In the genomic region with DNA sequence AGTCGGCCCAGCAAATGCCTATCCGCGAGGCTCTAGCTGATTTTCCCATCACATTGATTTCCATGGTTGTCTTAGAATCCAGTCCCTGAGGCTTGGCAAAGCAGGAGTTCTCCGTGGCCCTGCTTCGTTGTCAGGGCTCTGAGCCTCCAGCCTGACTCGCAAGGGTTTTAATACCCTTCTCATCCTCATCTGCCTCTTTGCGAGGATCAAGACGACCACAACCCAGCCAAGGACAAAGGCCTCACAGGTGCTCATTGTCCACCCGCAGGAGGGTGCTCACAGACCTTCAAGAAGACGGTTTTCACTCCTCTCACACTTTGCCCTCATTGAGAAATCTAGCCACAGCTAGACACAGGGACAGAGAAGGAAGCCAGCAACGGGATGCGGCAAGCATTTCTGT, we compare ENCODE assay signal across 38 cellular contexts.
"Had no signal": no experiment of that assay in that cellular context is flagged by ENCODE, and none has a peak within 500 bp of the region (broad histone marks: within the 10 kb centered on the region; RNA-seq: fewer than 3 reads in every experiment).

No MANE protein-coding gene starts in this region.

- H3K27ac ChIP-seq: adrenal gland, ascending aorta, body of pancreas, brain microvascular endothelial cell, breast epithelium, cardiac muscle cell had no signal

- H3K4me3 ChIP-seq: adrenal gland, ascending aorta, body of pancreas, breast epithelium, cardiac muscle cell had no signal

- H3K4me3 Mint-ChIP-seq: activated naive CD4-positive, alpha-beta T cell treated with anti-CD3 and anti-CD28 coated beads for 36 hours; activated naive CD4-positive, alpha-beta T cell treated with anti-CD3 and anti-CD28 coated beads, Interleukin-2, amount 10 ng/mL, durations not matched to agents 7 days and 5 days; activated naive CD4-positive, alpha-beta T cell treated with anti-CD3 and anti-CD28 coated beads, Interleukin-2, amount 50 U/mL, for 24 hours; activated naive CD8-positive, alpha-beta T cell; activated naive CD8-positive, alpha-beta T cell treated with anti-CD3 and anti-CD28 coated beads for 36 hours; activated naive CD8-positive, alpha-beta T cell treated with anti-CD3 and anti-CD28 coated beads, Interleukin-2, amount 10 ng/mL, durations not matched to agents 7 days and 5 days; activated naive CD8-positive, alpha-beta T cell treated with anti-CD3 and anti-CD28 coated beads, Interleukin-2, amount 50 U/mL, for 24 hours; activated T-cell treated with anti-CD3 and anti-CD28 coated beads, Interleukin-2, amount 50 U/mL, for 24 hours; activated T-cell treated with anti-CD3 and anti-CD28 coated beads, Interleukin-2, amount 50 U/mL, for 4 hours; activated T-cell treated with anti-CD3 and anti-CD28 coated beads, Interleukin-2, amount 50 U/mL, for 72 hours; activated T-helper 1 cell treated with anti-CD3 and anti-CD28 coated beads, Interleukin-12 subunit alpha, Interleukin-12 subunit beta, Interleukin-2, Interleukin-4 antibody, amounts not matched to agents 30 ng/mL and 10 ng/mL and 1 ng/mL, durations not matched to agents 14 hours and 24 hours and 36 hours; activated T-helper 17 cell treated with anti-CD3 and anti-CD28 coated beads, Interleukin-2, amount 50 U/mL, for 72 hours; brain; central memory CD8-positive, alpha-beta T cell had no signal

- H3K36me3 ChIP-seq: adrenal gland, ascending aorta, brain microvascular endothelial cell, breast epithelium, cardiac muscle cell had no signal

- H3K4me1 ChIP-seq: adrenal gland, ascending aorta, body of pancreas, breast epithelium had no signal

- H3K9me3 ChIP-seq: adrenal gland, ascending aorta, body of pancreas had no signal

- H3K4me1 Mint-ChIP-seq: activated naive CD4-positive, alpha-beta T cell treated with anti-CD3 and anti-CD28 coated beads, Interleukin-2, amount 10 ng/mL, durations not matched to agents 7 days and 5 days; activated naive CD4-positive, alpha-beta T cell treated with anti-CD3 and anti-CD28 coated beads, Interleukin-2, amount 50 U/mL, for 24 hours; activated naive CD8-positive, alpha-beta T cell treated with anti-CD3 and anti-CD28 coated beads for 36 hours; activated naive CD8-positive, alpha-beta T cell treated with anti-CD3 and anti-CD28 coated beads, Interleukin-2, amount 10 ng/mL, durations not matched to agents 7 days and 5 days; activated naive CD8-positive, alpha-beta T cell treated with anti-CD3 and anti-CD28 coated beads, Interleukin-2, amount 50 U/mL, for 24 hours; activated T-helper 17 cell treated with anti-CD3 and anti-CD28 coated beads, Interleukin-2, amount 50 U/mL, for 72 hours; brain; central memory CD8-positive, alpha-beta T cell had no signal

- H3K27ac Mint-ChIP-seq: activated naive CD4-positive, alpha-beta T cell treated with anti-CD3 and anti-CD28 coated beads for 36 hours; activated naive CD4-positive, alpha-beta T cell treated with anti-CD3 and anti-CD28 coated beads, Interleukin-2, amount 50 U/mL, for 24 hours; activated naive CD4-positive, alpha-beta T cell treated with anti-CD3 and anti-CD28 coated beads, Interleukin-2, amount 50 U/mL, for 72 hours; activated naive CD8-positive, alpha-beta T cell; activated naive CD8-positive, alpha-beta T cell treated with anti-CD3 and anti-CD28 coated beads for 36 hours; activated naive CD8-positive, alpha-beta T cell treated with anti-CD3 and anti-CD28 coated beads, Interleukin-2, amount 10 ng/mL, durations not matched to agents 7 days and 5 days; activated naive CD8-positive, alpha-beta T cell treated with anti-CD3 and anti-CD28 coated beads, Interleukin-2, amount 50 U/mL, for 24 hours; activated T-cell treated with anti-CD3 and anti-CD28 coated beads, Interleukin-2, amount 50 U/mL, for 24 hours; activated T-cell treated with anti-CD3 and anti-CD28 coated beads, Interleukin-2, amount 50 U/mL, for 72 hours; activated T-helper 1 cell treated with anti-CD3 and anti-CD28 coated beads, Interleukin-12 subunit alpha, Interleukin-12 subunit beta, Interleukin-2, Interleukin-4 antibody, amounts not matched to agents 30 ng/mL and 10 ng/mL and 1 ng/mL, durations not matched to agents 14 hours and 24 hours and 36 hours; activated T-helper 17 cell treated with anti-CD3 and anti-CD28 coated beads, Interleukin-2, amount 50 U/mL, for 72 hours; activated T-helper 2 cell treated with anti-CD3 and anti-CD28 coated beads, Interferon-gamma antibody, Interleukin-2, Interleukin-4, amounts not matched to agents 10 μg/mL and 5 μg/mL and 100 μg/mL, durations not matched to agents 14 hours and 24 hours and 36 hours; brain had no signal

- H3K27me3 Mint-ChIP-seq: activated naive CD4-positive, alpha-beta T cell treated with anti-CD3 and anti-CD28 coated beads, Interleukin-2, amount 10 ng/mL, durations not matched to agents 7 days and 5 days; activated naive CD4-positive, alpha-beta T cell treated with anti-CD3 and anti-CD28 coated beads, Interleukin-2, amount 50 U/mL, for 24 hours; activated naive CD8-positive, alpha-beta T cell; activated naive CD8-positive, alpha-beta T cell treated with anti-CD3 and anti-CD28 coated beads for 36 hours; activated naive CD8-positive, alpha-beta T cell treated with anti-CD3 and anti-CD28 coated beads, Interleukin-2, amount 10 ng/mL, durations not matched to agents 7 days and 5 days; activated naive CD8-positive, alpha-beta T cell treated with anti-CD3 and anti-CD28 coated beads, Interleukin-2, amount 50 U/mL, for 24 hours; activated T-cell treated with anti-CD3 and anti-CD28 coated beads, Interleukin-2, amount 50 U/mL, for 24 hours; activated T-helper 17 cell treated with anti-CD3 and anti-CD28 coated beads, Interleukin-2, amount 50 U/mL, for 72 hours; central memory CD8-positive, alpha-beta T cell had no signal

- DNase-seq: activated effector memory CD4-positive, alpha-beta T cell treated with anti-CD3 and anti-CD28 coated beads, Interleukin-2, amount 50 U/mL, for 16 hours; activated effector memory CD4-positive, alpha-beta T cell treated with Interleukin-2 at 50 U/mL for 16 hours; activated gamma-delta T cell; activated gamma-delta T cell treated with Interleukin-2 at 50 U/mL for 16 hours; activated naive CD4-positive, alpha-beta T cell; activated naive CD4-positive, alpha-beta T cell treated with anti-CD3 and anti-CD28 coated beads for 36 hours; activated naive CD4-positive, alpha-beta T cell treated with anti-CD3 and anti-CD28 coated beads, Interleukin-2, amount 10 ng/mL, durations not matched to agents 7 days and 5 days; activated naive CD4-positive, alpha-beta T cell treated with anti-CD3 and anti-CD28 coated beads, Interleukin-2, amount 50 U/mL, for 16 hours; activated naive CD4-positive, alpha-beta T cell treated with Interleukin-2 at 50 U/mL for 16 hours; activated naive CD8-positive, alpha-beta T cell treated with anti-CD3 and anti-CD28 coated beads for 36 hours; activated naive CD8-positive, alpha-beta T cell treated with anti-CD3 and anti-CD28 coated beads, Interleukin-2, amount 10 ng/mL, durations not matched to agents 7 days and 5 days; activated naive CD8-positive, alpha-beta T cell treated with anti-CD3 and anti-CD28 coated beads, Interleukin-2, amount 50 U/mL, for 24 hours; activated T-cell treated with anti-CD3 and anti-CD28 coated beads, Interleukin-2, amount 50 U/mL, for 1 hour; activated T-cell treated with anti-CD3 and anti-CD28 coated beads, Interleukin-2, amount 50 U/mL, for 24 hours; activated T-cell treated with anti-CD3 and anti-CD28 coated beads, Interleukin-2, amount 50 U/mL, for 4 hours; activated T-cell treated with anti-CD3 and anti-CD28 coated beads, Interleukin-2, amount 50 U/mL, for 48 hours; activated T-cell treated with anti-CD3 and anti-CD28 coated beads, Interleukin-2, amount 50 U/mL, for 72 hours; adrenal gland; amniotic stem cell; amygdala; anterior cingulate cortex; aorta; body of pancreas; brain microvascular endothelial cell; caudate nucleus; central memory CD4-positive, alpha-beta T cell; cerebellar nuclear complex had no signal

- H3K27me3 ChIP-seq: adrenal gland, ascending aorta, body of pancreas, brain microvascular endothelial cell, breast epithelium, cardiac muscle cell had no signal

- H3K36me3 Mint-ChIP-seq: activated naive CD4-positive, alpha-beta T cell treated with anti-CD3 and anti-CD28 coated beads, Interleukin-2, amount 50 U/mL, for 24 hours; activated naive CD8-positive, alpha-beta T cell; activated naive CD8-positive, alpha-beta T cell treated with anti-CD3 and anti-CD28 coated beads for 36 hours; activated naive CD8-positive, alpha-beta T cell treated with anti-CD3 and anti-CD28 coated beads, Interleukin-2, amount 10 ng/mL, durations not matched to agents 7 days and 5 days; brain had no signal
